In the genomic region with DNA sequence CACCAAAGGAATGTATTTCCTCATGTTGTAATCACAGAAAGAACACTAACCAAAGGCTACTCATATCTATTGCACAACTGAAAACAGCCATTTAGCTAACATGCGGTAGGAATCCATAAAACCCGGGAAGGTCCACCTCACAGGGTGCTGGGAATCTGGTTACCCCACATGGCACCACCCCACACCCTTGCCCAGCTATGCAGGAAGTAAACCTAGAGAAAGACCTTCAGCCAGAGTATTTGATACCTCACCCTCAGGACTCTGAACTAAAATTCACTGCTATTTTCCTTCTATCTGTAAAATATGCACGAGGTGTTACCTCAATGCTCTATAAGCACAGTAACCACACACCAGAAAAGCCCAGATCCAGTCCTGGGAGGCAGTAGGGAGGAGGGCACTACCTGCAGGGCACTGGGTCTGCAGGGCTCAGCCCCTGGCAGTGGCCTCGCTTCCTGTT, we compare ENCODE assay signal across 8 cellular contexts. TPM values are rescaled to one million over a fixed set of nuclear protein-coding genes. Genes with fewer than 3 reads are reported as not detected.
DNase-seq lines count a peak whose midpoint lies in the region; ATAC-seq, FAIRE-seq and TF ChIP-seq lines count a peak whose summit lies in the region.

No MANE protein-coding gene starts in this region.

- peak overlapping the region; percentile 74 for H3K4me2 ChIP-seq in astrocyte (ENCODE audit: low read length)

- H3K4me1 Mint-ChIP-seq in astrocyte (ENCODE audit: low read depth, unreplicated experiment): peaks cover 22% of the 10 kb centered on the region

- H3K9me3 ChIP-seq in astrocyte (ENCODE audit: insufficient read depth, low read depth, low read length): no peaks in the 10 kb centered on the region
- no peaks in the 10 kb centered on the region for H3K9me3 ChIP-seq in tibial artery

- peak overlapping the region; percentile 40 for H3K27ac ChIP-seq in astrocyte (ENCODE audit: low read depth, low read length)
- peak overlapping the region; percentile 48 to 55 for H3K27ac ChIP-seq in tibial artery

- no peak for TF ChIP-seq CTCF in GM06990 (IDR thresholded peaks at IDR 0.05; ENCODE audit: insufficient read depth, low read length, poor library complexity, severe bottlenecking)
- no peak for TF ChIP-seq CTCF in NB4 (IDR thresholded peaks at IDR 0.05; ENCODE audit: low read depth, low read length)
- TF ChIP-seq CTCF in astrocyte (IDR thresholded peaks at IDR 0.05; ENCODE audit: insufficient read depth, low read depth, low read length): no peak
- TF ChIP-seq CTCF in tibial artery (IDR thresholded peaks at IDR 0.05): no peak

- H3K9me3 Mint-ChIP-seq in astrocyte (ENCODE audit: unreplicated experiment): no peaks in the 10 kb centered on the region

- H3K27me3 ChIP-seq in GM06990 (replicated peaks; ENCODE audit: control insufficient read depth, insufficient read depth, low read length): no peaks in the 10 kb centered on the region
- no peaks in the 10 kb centered on the region for H3K27me3 ChIP-seq in astrocyte (ENCODE audit: insufficient read depth, low read length)
- H3K27me3 ChIP-seq in tibial artery: no peaks in the 10 kb centered on the region

- H3K4me3 Mint-ChIP-seq in astrocyte (ENCODE audit: unreplicated experiment): no peak overlapping the region

- intact Hi-C loops in tibial artery (cut with DNase I; ENCODE audit: low total_unique reads): no loop called here

- H3K4me3 ChIP-seq in GM06990 (replicated peaks; ENCODE audit: low read depth, low read length) (peak overlapping the region; percentile 43), NB4 (ENCODE audit: low read depth, low read length) (peak overlapping the region; percentile 55), astrocyte (ENCODE audit: insufficient read depth, low read depth, low read length) (no peak overlapping the region), tibial artery (no peak overlapping the region)

- H3K4me1 ChIP-seq in astrocyte (ENCODE audit: insufficient read depth, low read length): peaks cover 6% of the 10 kb centered on the region
- peaks cover 0 to 20% (median 14%) of the 10 kb centered on the region in 4 donors for H3K4me1 ChIP-seq in tibial artery

- no peak for TF ChIP-seq POLR2A in NB4 (IDR thresholded peaks at IDR 0.05; ENCODE audit: extremely low read depth, insufficient read length)

- H3K27me3 Mint-ChIP-seq in astrocyte (ENCODE audit: low read depth, unreplicated experiment): no peaks in the 10 kb centered on the region

- DNase-seq in GM06990 (ENCODE audit: extremely low read depth, insufficient read length): peak; percentile 43
- peak; percentile 90 for DNase-seq in NB4 (ENCODE audit: low read depth)
- peak; percentile 90 for DNase-seq in astrocyte (ENCODE audit: low read depth)
- peak; percentile 87 for DNase-seq in kidney glomerular epithelial cell (lab: John Stamatoyannopoulos, UW)
- DNase-seq in tibial artery: peak in 1 of 2 donors; percentile 35
- no peak for DNase-seq in NCI-H748 (lab: John Stamatoyannopoulos, UW; ENCODE audit: unreplicated experiment)
- no peak for DNase-seq in NCI-H2227 (lab: John Stamatoyannopoulos, UW; ENCODE audit: unreplicated experiment)

- peak overlapping the region; percentile 88 for H3K27ac Mint-ChIP-seq in astrocyte (ENCODE audit: unreplicated experiment)

- FAIRE-seq in astrocyte (lab: Jason Lieb, UNC): no peak

- peaks cover 2% of the 10 kb centered on the region for H3K36me3 ChIP-seq in GM06990 (ENCODE audit: control insufficient read depth, insufficient read depth, low read length)
- H3K36me3 ChIP-seq in astrocyte (ENCODE audit: insufficient read depth, low read length): no peaks in the 10 kb centered on the region
- peaks cover 3 to 12% (median 5%) of the 10 kb centered on the region in 3 donors for H3K36me3 ChIP-seq in tibial artery

- no peak for ATAC-seq in HG03432 (IDR thresholded peaks at IDR 0.05; ENCODE audit: unreplicated experiment)

- H3K36me3 Mint-ChIP-seq in astrocyte (ENCODE audit: low read depth, unreplicated experiment): peaks cover 6% of the 10 kb centered on the region

- no peak overlapping the region for H2AFZ ChIP-seq in astrocyte (ENCODE audit: low read depth, low read length)

- H3K79me2 ChIP-seq in astrocyte (ENCODE audit: insufficient read depth, low read length): peaks cover 22% of the 10 kb centered on the region

- peaks cover 4% of the 10 kb centered on the region for H4K20me1 ChIP-seq in astrocyte (ENCODE audit: insufficient read depth, low read length)

- peak overlapping the region; percentile 29 for H3K9ac ChIP-seq in astrocyte (ENCODE audit: low read length)

RNA-seq across cellular contexts. Expression of a gene that starts 45.8 kb away (rescaled TPM):
- 20.2 and 25.9 TPM in 2 replicates for total RNA-seq in astrocyte

Comparison
In these comparisons a context has a peak if more than half of its experiments do, and no peak if none do; other contexts are left out.
1. DNase-seq: peak in GM06990 (single experiment), NB4 (single experiment), astrocyte (single experiment) and kidney glomerular epithelial cell (single experiment); none in NCI-H748 (single experiment) and NCI-H2227 (single experiment).
2. H3K4me3 ChIP-seq: peak in GM06990 (single experiment) and NB4 (single experiment); none in astrocyte (single experiment) and tibial artery (0 of 2).